Comparison of ENCODE assay signal across 8 cellular contexts in the genomic region with DNA sequence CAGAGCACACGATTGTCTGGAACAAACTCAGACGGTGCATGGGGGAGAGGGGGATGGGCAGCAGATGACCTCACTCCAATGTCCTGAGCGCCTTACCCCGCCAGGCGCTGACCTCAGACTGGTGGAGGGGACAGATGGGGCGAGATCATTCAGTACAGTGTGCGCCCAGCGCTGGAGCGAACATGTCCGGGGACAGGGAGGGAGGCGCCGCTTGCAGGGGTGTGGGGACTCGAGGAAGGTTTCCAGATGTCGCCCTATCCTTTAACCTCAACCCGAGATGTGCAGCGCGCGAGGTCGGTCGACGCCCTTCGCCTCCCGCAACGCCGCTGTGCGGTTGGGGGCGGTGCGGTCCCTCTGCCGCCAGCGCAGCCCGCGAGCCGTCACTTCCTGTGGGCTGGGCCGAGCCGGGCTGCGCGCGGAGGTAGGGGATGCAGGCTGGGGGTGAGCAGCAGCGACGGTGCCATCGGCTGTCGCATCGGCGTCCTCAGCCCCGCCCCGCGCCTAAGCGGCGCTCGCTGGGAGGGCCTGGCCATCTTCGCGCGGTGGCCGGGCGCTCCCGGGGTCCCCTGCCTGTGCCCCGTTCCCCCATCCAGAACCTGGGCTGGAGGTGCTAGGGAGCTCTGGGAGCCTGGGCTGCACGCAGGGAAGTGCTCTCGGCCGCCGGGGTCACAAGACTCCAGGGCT. TPM values are rescaled to one million over a fixed set of nuclear protein-coding genes. Genes with fewer than 3 reads are reported as not detected.
A peak's percentile ranks its signal among the peaks of the same experiment; 100 is the strongest.
DNase-seq lines count a peak whose midpoint lies in the region; ATAC-seq, FAIRE-seq and TF ChIP-seq lines count a peak whose summit lies in the region.

No MANE protein-coding gene starts in this region.

- H3K27me3 ChIP-seq in BE2C (no peaks in the 10 kb centered on the region), GM23248 (replicated peaks; ENCODE audit: insufficient read depth) (no peaks in the 10 kb centered on the region), HepG2 (ENCODE audit: control insufficient read depth in 1 of 2, insufficient read depth in 2 of 2, low read length in 2 of 2) (peaks cover 0 to 16% of the 10 kb centered on the region in 2 experiments; a peak in 3 of 5 replicates)

- TF ChIP-seq EP300 in HepG2 (IDR thresholded peaks at IDR 0.05; ENCODE audit: low read depth in 2 of 2, low read length in 2 of 2) (no peak; a peak in 1 of 4 replicates), HepG2 (CRISPR knock-in tag; IDR thresholded peaks at IDR 0.05; ENCODE audit: borderline replicate concordance) (peak; percentile 2)

- 2 to 4% methylated on average over 31 to 51 of the region's 61 CpGs for WGBS in GM23248 (ENCODE audit: low coverage in 1 of 2, low lambda C conversion rate in 2 of 2, missing lambda C conversion rate in 2 of 2), 2 experiments
- whole genome bisulfite sequencing in HepG2 (ENCODE audit: low lambda C conversion rate) = 1% methylated on average over 18 of the region's 61 CpGs

- H2AFZ ChIP-seq in GM23248 = peak overlapping the region; percentile 88
- peak overlapping the region; percentile 70 for H2AFZ ChIP-seq in HepG2 (ENCODE audit: low read length)

- CTCF ChIA-PET in HepG2 (lab: Yijun Ruan, JAX; ENCODE audit: low intra/inter-chr PET ratio, low total read pairs) = no interaction called here

- peak; percentile 97 for ATAC-seq in HepG2
- no peak for ATAC-seq in HG03159 (IDR thresholded peaks at IDR 0.05; ENCODE audit: unreplicated experiment)

- H3K9ac ChIP-seq in GM23248 (peak overlapping the region; percentile 83), HepG2 (ENCODE audit: insufficient read depth, low read depth, low read length) (peak overlapping the region; percentile 68)

- H3K36me3 ChIP-seq in BE2C (no peaks in the 10 kb centered on the region), GM23248 (ENCODE audit: low read depth) (no peaks in the 10 kb centered on the region), HepG2 (replicated peaks in 1 of 2; ENCODE audit: control insufficient read depth in 1 of 2, insufficient read depth in 2 of 2, low read length in 2 of 2) (no peaks in the 10 kb centered on the region)

- peak; percentile 71 for TF ChIP-seq RAD21 in HepG2 (CRISPR knock-in tag; IDR thresholded peaks at IDR 0.05)

- peak overlapping the region; percentile 70 for H3K4me3 Mint-ChIP-seq in dendritic cell treated with granulocyte-macrophage colony-stimulating factor and Interleukin-4, amounts not matched to agents 40 ng/mL and 50 ng/mL, for 4 days

- DNase-seq in BE2C (peak; percentile 94), GM23248 (peak; percentile 79), NCI-H345 treated with DMSO at 0.1 percent for 48 hours (lab: John Stamatoyannopoulos, UW; ENCODE audit: unreplicated experiment) (peak; percentile 77), HepG2 (ENCODE audit: low spot score) (peak; percentile 72)
- DNase-seq in activated CD4-positive, alpha-beta T cell treated with anti-CD3 and anti-CD28 coated beads, Interleukin-2, amount 50 U/mL, for 1 hour = peak; percentile 76
- peak; percentile 71 to 72 for DNase-seq in stimulated activated CD4-positive, alpha-beta T cell treated with anti-CD3 and anti-CD28 coated beads, Interleukin-2, amount 100 ng/mL, for 48 hours

- peaks cover 16% of the 10 kb centered on the region for H3F3A ChIP-seq in GM23248 (ENCODE audit: insufficient read depth)

- POLR2A ChIA-PET in HepG2 (lab: Yijun Ruan, JAX) = interaction anchor here (0.7 to 3.0 kb wide), 8 partner anchors 9 to 53 kb away, joined by 3 to 32 read pairs (median 4); partner anchors contain the start of genes HID1 and MRPL58

- intact Hi-C loops in dendritic cell treated with granulocyte-macrophage colony-stimulating factor and Interleukin-4, amounts not matched to agents 40 ng/mL and 50 ng/mL, for 4 days (cut with micrococcal nuclease) = no loop called here
- intact Hi-C loops in HepG2 (cut with micrococcal nuclease; ENCODE audit: unreplicated experiment) = loop anchor here (1.0 to 2.0 kb wide), 2 partner anchors 21 to 53 kb away; no protein-coding TSS in a partner anchor

- peak overlapping the region; percentile 44 for H3K27ac ChIP-seq in GM23248
- H3K27ac ChIP-seq in HepG2 (ENCODE audit: extremely low read length, insufficient read depth, low read length) = peak overlapping the region; percentile 29

- H3K9me2 ChIP-seq in GM23248 (ENCODE audit: insufficient read depth) = no peaks in the 10 kb centered on the region

- in situ Hi-C loops in GM23248 (cut with MboI) = no loop called here
- in situ Hi-C loops in HepG2 (cut with HindIII; ENCODE audit: extremely low pct_ligation_motif_present, low pct_unique_long_range_greater_than_20kb) = no loop called here

- H3K79me2 ChIP-seq in GM23248 (ENCODE audit: insufficient read depth) (no peaks in the 10 kb centered on the region), HepG2 (ENCODE audit: insufficient read depth, low read length) (no peaks in the 10 kb centered on the region)

- H3K4me1 ChIP-seq in BE2C = no peaks in the 10 kb centered on the region
- H3K4me1 ChIP-seq in GM23248 (ENCODE audit: insufficient read depth) = peaks cover 10% of the 10 kb centered on the region; the same call in 1 of the 2 replicates
- H3K4me1 ChIP-seq in HepG2 (ENCODE audit: insufficient read depth, low read length) = peaks cover 32% of the 10 kb centered on the region

- FAIRE-seq in HepG2 (lab: Jason Lieb, UNC) = peak; percentile 23

- TSS peak; percentile 75 for BruUV-seq in HepG2 (replicated peaks; lab: Mats Ljungman, UMichigan)

- no peaks in the 10 kb centered on the region for H3K36me3 Mint-ChIP-seq in dendritic cell treated with granulocyte-macrophage colony-stimulating factor and Interleukin-4, amounts not matched to agents 40 ng/mL and 50 ng/mL, for 4 days (ENCODE audit: low read depth)

- peaks cover 37% of the 10 kb centered on the region for H3K4me1 Mint-ChIP-seq in dendritic cell treated with granulocyte-macrophage colony-stimulating factor and Interleukin-4, amounts not matched to agents 40 ng/mL and 50 ng/mL, for 4 days (ENCODE audit: low read depth)

- H3K4me2 ChIP-seq in GM23248 (ENCODE audit: unreplicated experiment) (peak overlapping the region; percentile 82), HepG2 (ENCODE audit: low read depth, low read length) (peak overlapping the region; percentile 94)

- no peaks in the 10 kb centered on the region for H3K9me3 Mint-ChIP-seq in dendritic cell treated with granulocyte-macrophage colony-stimulating factor and Interleukin-4, amounts not matched to agents 40 ng/mL and 50 ng/mL, for 4 days

- TF ChIP-seq POLR2A in HepG2 (IDR thresholded peaks at IDR 0.05; ENCODE audit: insufficient read depth in 1 of 2, low read depth in 2 of 2, low read length in 2 of 2) = peak; percentile 74 to 95

- H4K20me1 ChIP-seq in GM23248 (ENCODE audit: insufficient read depth) (no peaks in the 10 kb centered on the region), HepG2 (ENCODE audit: insufficient read depth, low read length) (no peaks in the 10 kb centered on the region)

- TF ChIP-seq CTCF in BE2C (IDR thresholded peaks at IDR 0.05; ENCODE audit: low read depth, low read length) = peak; percentile 10; the same call in 1 of the 2 replicates
- TF ChIP-seq CTCF in HepG2 (CRISPR knock-in tag; IDR thresholded peaks at IDR 0.05) = peak; percentile 62

- H3K4me3 ChIP-seq in BE2C (ENCODE audit: low read depth, low read length) = peak overlapping the region; percentile 87
- H3K4me3 ChIP-seq in GM23248 = peak overlapping the region; percentile 74
- peak overlapping the region; percentile 72 to 88 (median 76) for H3K4me3 ChIP-seq in HepG2 (replicated peaks in 1 of 3; ENCODE audit: insufficient read depth in 1 of 3, low read depth in 2 of 3, low read length in 3 of 3)

- H3K27me3 Mint-ChIP-seq in dendritic cell treated with granulocyte-macrophage colony-stimulating factor and Interleukin-4, amounts not matched to agents 40 ng/mL and 50 ng/mL, for 4 days = peaks cover 67% of the 10 kb centered on the region

- H3K9me3 ChIP-seq in BE2C = no peaks in the 10 kb centered on the region
- no peaks in the 10 kb centered on the region for H3K9me3 ChIP-seq in GM23248 (ENCODE audit: low read depth)
- no peaks in the 10 kb centered on the region for H3K9me3 ChIP-seq in HepG2 (ENCODE audit: low read length)

- H3K27ac Mint-ChIP-seq in dendritic cell treated with granulocyte-macrophage colony-stimulating factor and Interleukin-4, amounts not matched to agents 40 ng/mL and 50 ng/mL, for 4 days = peak overlapping the region; percentile 1

RNA-seq across cellular contexts. Expression of gene CDR2L, which starts 5.3 kb away (rescaled TPM):
- 12.8 TPM for polyA plus RNA-seq in BE2C (2012; ENCODE audit: insufficient read depth, insufficient read length, low read depth)
- 23.9 and 31.4 TPM in 2 replicates for total RNA-seq in GM23248 (2014; rRNA removed; shearing (Covaris generic))
- polyA plus RNA-seq in GM23248 (2016; fragmentation: Nextera tagmentation; extraction: Ambion mirVana) (18.0 and 18.4 TPM in 2 replicates), HepG2 (2011; rRNA removed) (1.9 and 2.1 TPM in 2 replicates)
- total RNA-seq in HepG2 (2016; rRNA removed; fragmentation: Illumina TruSeq; extraction: Trizol) = 1.9 and 2.1 TPM in 2 replicates
- 0.62 and 0.81 TPM in 2 replicates for total RNA-seq in HepG2 (2016; cell fraction: cytosol; rRNA removed; fragmentation: Illumina TruSeq; extraction: Trizol; ENCODE audit: low read depth)
- total RNA-seq in HepG2 (2016; cell fraction: insoluble cytoplasmic fraction; rRNA removed; fragmentation: Illumina TruSeq; extraction: Trizol) = 1.8 and 2.1 TPM in 2 replicates
- 2.5 and 2.7 TPM in 2 replicates for total RNA-seq in HepG2 (2016; cell fraction: membrane; rRNA removed; fragmentation: Illumina TruSeq; extraction: Trizol)
- 1.7 TPM in 2 replicates for total RNA-seq in HepG2 (2016; cell fraction: nucleus; rRNA removed; fragmentation: Illumina TruSeq; extraction: Trizol)
- 1.3 and 2.5 TPM in 2 replicates for polyA plus RNA-seq in HepG2 (2011; cell fraction: cytosol; rRNA removed)
- 3.2 and 3.4 TPM in 2 replicates for polyA plus RNA-seq in HepG2 (2011; cell fraction: nucleus; rRNA removed)
- polyA plus RNA-seq in HepG2 (2012) = 0.63 and 2.1 TPM in 2 replicates
- 0.72 and 1.0 TPM in 2 replicates for polyA plus RNA-seq in HepG2 (2016; cell fraction: cytosol; fragmentation: Illumina TruSeq; extraction: Trizol; ENCODE audit: low read depth)
- polyA plus RNA-seq in HepG2 (2016; cell fraction: insoluble cytoplasmic fraction; fragmentation: Illumina TruSeq; extraction: Trizol; ENCODE audit: low read depth) = 2.8 and 3.4 TPM in 2 replicates
- 2.1 and 2.5 TPM in 2 replicates for polyA plus RNA-seq in HepG2 (2016; cell fraction: membrane; fragmentation: Illumina TruSeq; extraction: Trizol; ENCODE audit: low read depth)
- polyA plus RNA-seq in HepG2 (2016; cell fraction: nucleus; fragmentation: Illumina TruSeq; extraction: Trizol; ENCODE audit: insufficient read depth, low read depth) = 3.0 and 3.9 TPM in 2 replicates
- 3.6 and 20.5 TPM in 2 replicates for polyA minus RNA-seq in HepG2 (2011; rRNA and poly(A)+ RNA removed; ENCODE audit: low replicate concordance)
- 1.3 and 2.9 TPM in 2 replicates for polyA minus RNA-seq in HepG2 (2011; cell fraction: cytosol; rRNA and poly(A)+ RNA removed)
- 0.50 and 0.90 TPM in 2 replicates for polyA minus RNA-seq in HepG2 (2011; cell fraction: nucleus; rRNA and poly(A)+ RNA removed)

RNA-seq across cellular contexts. Expression of gene HID1, which starts 9.6 kb away (rescaled TPM):
- polyA plus RNA-seq in BE2C (2012; ENCODE audit: insufficient read depth, insufficient read length, low read depth) = 5.9 TPM
- not detected in 2 replicates for total RNA-seq in GM23248 (2014; rRNA removed; shearing (Covaris generic))
- polyA plus RNA-seq in GM23248 (2016; fragmentation: Nextera tagmentation; extraction: Ambion mirVana) = not detected in 2 replicates
- 1.7 and 2.1 TPM in 2 replicates for total RNA-seq in HepG2 (2016; rRNA removed; fragmentation: Illumina TruSeq; extraction: Trizol)
- 0.53 TPM in 1 of 2 replicates, not detected in the other for total RNA-seq in HepG2 (2016; cell fraction: cytosol; rRNA removed; fragmentation: Illumina TruSeq; extraction: Trizol; ENCODE audit: low read depth)
- total RNA-seq in HepG2 (2016; cell fraction: insoluble cytoplasmic fraction; rRNA removed; fragmentation: Illumina TruSeq; extraction: Trizol) = 1.7 and 2.0 TPM in 2 replicates
- 0.48 and 1.1 TPM in 2 replicates for total RNA-seq in HepG2 (2016; cell fraction: membrane; rRNA removed; fragmentation: Illumina TruSeq; extraction: Trizol)
- 1.4 and 3.5 TPM in 2 replicates for total RNA-seq in HepG2 (2016; cell fraction: nucleus; rRNA removed; fragmentation: Illumina TruSeq; extraction: Trizol)
- 10.6 and 17.1 TPM in 2 replicates for polyA plus RNA-seq in HepG2 (2011; rRNA removed)
- polyA plus RNA-seq in HepG2 (2011; cell fraction: cytosol; rRNA removed) = 3.8 and 4.4 TPM in 2 replicates
- 65.2 and 76.6 TPM in 2 replicates for polyA plus RNA-seq in HepG2 (2011; cell fraction: nucleus; rRNA removed)
- polyA plus RNA-seq in HepG2 (2012) = 6.0 and 18.4 TPM in 2 replicates
- polyA plus RNA-seq in HepG2 (2016; cell fraction: cytosol; fragmentation: Illumina TruSeq; extraction: Trizol; ENCODE audit: low read depth) = 0.52 and 0.83 TPM in 2 replicates
- polyA plus RNA-seq in HepG2 (2016; cell fraction: insoluble cytoplasmic fraction; fragmentation: Illumina TruSeq; extraction: Trizol; ENCODE audit: low read depth) = 2.4 and 3.5 TPM in 2 replicates
- polyA plus RNA-seq in HepG2 (2016; cell fraction: membrane; fragmentation: Illumina TruSeq; extraction: Trizol; ENCODE audit: low read depth) = 1.6 and 1.8 TPM in 2 replicates
- polyA plus RNA-seq in HepG2 (2016; cell fraction: nucleus; fragmentation: Illumina TruSeq; extraction: Trizol; ENCODE audit: insufficient read depth, low read depth) = 6.5 and 7.2 TPM in 2 replicates
- 0.19 and 15.2 TPM in 2 replicates for polyA minus RNA-seq in HepG2 (2011; rRNA and poly(A)+ RNA removed; ENCODE audit: low replicate concordance)
- 2.5 and 3.1 TPM in 2 replicates for polyA minus RNA-seq in HepG2 (2011; cell fraction: cytosol; rRNA and poly(A)+ RNA removed)
- polyA minus RNA-seq in HepG2 (2011; cell fraction: nucleus; rRNA and poly(A)+ RNA removed) = 8.4 and 9.3 TPM in 2 replicates

RNA-seq across cellular contexts. Expression of gene MRPL58, which starts 30.3 kb away (rescaled TPM):
- polyA plus RNA-seq in BE2C (2012; ENCODE audit: insufficient read depth, insufficient read length, low read depth) = 138 TPM
- 35.6 and 52.4 TPM in 2 replicates for total RNA-seq in GM23248 (2014; rRNA removed; shearing (Covaris generic))
- 41.5 TPM in 2 replicates for polyA plus RNA-seq in GM23248 (2016; fragmentation: Nextera tagmentation; extraction: Ambion mirVana)
- total RNA-seq in HepG2 (2016; rRNA removed; fragmentation: Illumina TruSeq; extraction: Trizol) = 68.9 and 101 TPM in 2 replicates
- 22.8 and 26.1 TPM in 2 replicates for total RNA-seq in HepG2 (2016; cell fraction: cytosol; rRNA removed; fragmentation: Illumina TruSeq; extraction: Trizol; ENCODE audit: low read depth)
- 68.9 and 107 TPM in 2 replicates for total RNA-seq in HepG2 (2016; cell fraction: insoluble cytoplasmic fraction; rRNA removed; fragmentation: Illumina TruSeq; extraction: Trizol)
- total RNA-seq in HepG2 (2016; cell fraction: membrane; rRNA removed; fragmentation: Illumina TruSeq; extraction: Trizol) = 25.3 and 26.8 TPM in 2 replicates
- 19.6 and 20.1 TPM in 2 replicates for total RNA-seq in HepG2 (2016; cell fraction: nucleus; rRNA removed; fragmentation: Illumina TruSeq; extraction: Trizol)
- polyA plus RNA-seq in HepG2 (2011; rRNA removed) = 39.7 and 44.9 TPM in 2 replicates
- polyA plus RNA-seq in HepG2 (2011; cell fraction: cytosol; rRNA removed) = 48.5 and 51.2 TPM in 2 replicates
- polyA plus RNA-seq in HepG2 (2011; cell fraction: nucleus; rRNA removed) = 12.5 and 12.9 TPM in 2 replicates
- 31.5 and 33.0 TPM in 2 replicates for polyA plus RNA-seq in HepG2 (2012)
- 17.5 and 19.1 TPM in 2 replicates for polyA plus RNA-seq in HepG2 (2016; cell fraction: cytosol; fragmentation: Illumina TruSeq; extraction: Trizol; ENCODE audit: low read depth)
- 94.5 and 112 TPM in 2 replicates for polyA plus RNA-seq in HepG2 (2016; cell fraction: insoluble cytoplasmic fraction; fragmentation: Illumina TruSeq; extraction: Trizol; ENCODE audit: low read depth)
- polyA plus RNA-seq in HepG2 (2016; cell fraction: membrane; fragmentation: Illumina TruSeq; extraction: Trizol; ENCODE audit: low read depth) = 18.1 and 20.4 TPM in 2 replicates
- 39.1 and 44.7 TPM in 2 replicates for polyA plus RNA-seq in HepG2 (2016; cell fraction: nucleus; fragmentation: Illumina TruSeq; extraction: Trizol; ENCODE audit: insufficient read depth, low read depth)
- 22.4 and 24.3 TPM in 2 replicates for polyA minus RNA-seq in HepG2 (2011; rRNA and poly(A)+ RNA removed; ENCODE audit: low replicate concordance)
- 14.2 and 15.5 TPM in 2 replicates for polyA minus RNA-seq in HepG2 (2011; cell fraction: cytosol; rRNA and poly(A)+ RNA removed)
- 6.1 and 8.4 TPM in 2 replicates for polyA minus RNA-seq in HepG2 (2011; cell fraction: nucleus; rRNA and poly(A)+ RNA removed)

RNA-seq across cellular contexts. Expression of gene OTOP3, which starts 46.4 kb away (rescaled TPM):
- not detected for polyA plus RNA-seq in BE2C (2012; ENCODE audit: insufficient read depth, insufficient read length, low read depth)
- total RNA-seq in GM23248 (2014; rRNA removed; shearing (Covaris generic)) = not detected in 2 replicates
- not detected in 2 replicates for polyA plus RNA-seq in GM23248 (2016; fragmentation: Nextera tagmentation; extraction: Ambion mirVana)
- not detected in 2 replicates for total RNA-seq in HepG2 (2016; rRNA removed; fragmentation: Illumina TruSeq; extraction: Trizol)
- not detected in 2 replicates for total RNA-seq in HepG2 (2016; cell fraction: cytosol; rRNA removed; fragmentation: Illumina TruSeq; extraction: Trizol; ENCODE audit: low read depth)
- total RNA-seq in HepG2 (2016; cell fraction: insoluble cytoplasmic fraction; rRNA removed; fragmentation: Illumina TruSeq; extraction: Trizol) = not detected in 2 replicates
- total RNA-seq in HepG2 (2016; cell fraction: membrane; rRNA removed; fragmentation: Illumina TruSeq; extraction: Trizol) = not detected in 2 replicates
- total RNA-seq in HepG2 (2016; cell fraction: nucleus; rRNA removed; fragmentation: Illumina TruSeq; extraction: Trizol) = not detected in 2 replicates
- polyA plus RNA-seq in HepG2 (2011; rRNA removed) = not detected in 2 replicates
- not detected in 2 replicates for polyA plus RNA-seq in HepG2 (2011; cell fraction: cytosol; rRNA removed)
- polyA plus RNA-seq in HepG2 (2011; cell fraction: nucleus; rRNA removed) = not detected in 2 replicates
- not detected in 2 replicates for polyA plus RNA-seq in HepG2 (2012)
- not detected in 2 replicates for polyA plus RNA-seq in HepG2 (2016; cell fraction: cytosol; fragmentation: Illumina TruSeq; extraction: Trizol; ENCODE audit: low read depth)
- not detected in 2 replicates for polyA plus RNA-seq in HepG2 (2016; cell fraction: insoluble cytoplasmic fraction; fragmentation: Illumina TruSeq; extraction: Trizol; ENCODE audit: low read depth)
- not detected in 2 replicates for polyA plus RNA-seq in HepG2 (2016; cell fraction: membrane; fragmentation: Illumina TruSeq; extraction: Trizol; ENCODE audit: low read depth)
- polyA plus RNA-seq in HepG2 (2016; cell fraction: nucleus; fragmentation: Illumina TruSeq; extraction: Trizol; ENCODE audit: insufficient read depth, low read depth) = not detected in 2 replicates
- not detected in 2 replicates for polyA minus RNA-seq in HepG2 (2011; rRNA and poly(A)+ RNA removed; ENCODE audit: low replicate concordance)
- not detected in 2 replicates for polyA minus RNA-seq in HepG2 (2011; cell fraction: cytosol; rRNA and poly(A)+ RNA removed)
- polyA minus RNA-seq in HepG2 (2011; cell fraction: nucleus; rRNA and poly(A)+ RNA removed) = not detected in 2 replicates

RNA-seq across cellular contexts. Expression of gene OTOP2, which starts 58.0 kb away (rescaled TPM):
- not detected for polyA plus RNA-seq in BE2C (2012; ENCODE audit: insufficient read depth, insufficient read length, low read depth)
- total RNA-seq in GM23248 (2014; rRNA removed; shearing (Covaris generic)) = not detected in 2 replicates
- not detected in 2 replicates for polyA plus RNA-seq in GM23248 (2016; fragmentation: Nextera tagmentation; extraction: Ambion mirVana)
- not detected in 2 replicates for total RNA-seq in HepG2 (2016; rRNA removed; fragmentation: Illumina TruSeq; extraction: Trizol)
- not detected in 2 replicates for total RNA-seq in HepG2 (2016; cell fraction: cytosol; rRNA removed; fragmentation: Illumina TruSeq; extraction: Trizol; ENCODE audit: low read depth)
- not detected in 2 replicates for total RNA-seq in HepG2 (2016; cell fraction: insoluble cytoplasmic fraction; rRNA removed; fragmentation: Illumina TruSeq; extraction: Trizol)
- not detected in 2 replicates for total RNA-seq in HepG2 (2016; cell fraction: membrane; rRNA removed; fragmentation: Illumina TruSeq; extraction: Trizol)
- not detected in 2 replicates for total RNA-seq in HepG2 (2016; cell fraction: nucleus; rRNA removed; fragmentation: Illumina TruSeq; extraction: Trizol)
- polyA plus RNA-seq in HepG2 (2011; rRNA removed) = not detected in 2 replicates
- polyA plus RNA-seq in HepG2 (2011; cell fraction: cytosol; rRNA removed) = not detected in 2 replicates
- polyA plus RNA-seq in HepG2 (2011; cell fraction: nucleus; rRNA removed) = 0.06 TPM in 1 of 2 replicates, not detected in the other
- not detected in 2 replicates for polyA plus RNA-seq in HepG2 (2012)
- not detected in 2 replicates for polyA plus RNA-seq in HepG2 (2016; cell fraction: cytosol; fragmentation: Illumina TruSeq; extraction: Trizol; ENCODE audit: low read depth)
- not detected in 2 replicates for polyA plus RNA-seq in HepG2 (2016; cell fraction: insoluble cytoplasmic fraction; fragmentation: Illumina TruSeq; extraction: Trizol; ENCODE audit: low read depth)
- polyA plus RNA-seq in HepG2 (2016; cell fraction: membrane; fragmentation: Illumina TruSeq; extraction: Trizol; ENCODE audit: low read depth) = not detected in 2 replicates
- polyA plus RNA-seq in HepG2 (2016; cell fraction: nucleus; fragmentation: Illumina TruSeq; extraction: Trizol; ENCODE audit: insufficient read depth, low read depth) = not detected in 2 replicates
- polyA minus RNA-seq in HepG2 (2011; rRNA and poly(A)+ RNA removed; ENCODE audit: low replicate concordance) = not detected in 2 replicates
- polyA minus RNA-seq in HepG2 (2011; cell fraction: cytosol; rRNA and poly(A)+ RNA removed) = not detected in 2 replicates
- not detected in 2 replicates for polyA minus RNA-seq in HepG2 (2011; cell fraction: nucleus; rRNA and poly(A)+ RNA removed)
